Comparison of ENCODE assay signal across 30 cellular contexts in genomic region chr2:120167272-120167671, GRCh38.
"Had no signal": no experiment of that assay in that cellular context is flagged by ENCODE, and none has a peak within 500 bp of the region (broad histone marks: within the 10 kb centered on the region; RNA-seq: fewer than 3 reads in every experiment).

No MANE protein-coding gene starts in this region.

- H3K9me3 ChIP-seq: colonic mucosa, pancreas, prostate gland, thoracic aorta, vagina had no signal

- DNase-seq: activated B cell treated with CpG ODN at 0.5 μM for 24 hours; activated CD4-positive, alpha-beta T cell treated with anti-CD3 and anti-CD28 coated beads, Interleukin-2, amount 50 U/mL, for 1 hour; activated CD8-positive, alpha-beta T cell treated with anti-CD3 and anti-CD28 coated beads for 36 hours; activated gamma-delta T cell treated with Interleukin-2 at 50 U/mL for 16 hours; activated naive CD4-positive, alpha-beta T cell treated with anti-CD3 and anti-CD28 coated beads, Interleukin-2, amount 50 U/mL, for 16 hours; activated T-cell treated with anti-CD3 and anti-CD28 coated beads, Interleukin-2, amount 50 U/mL, for 4 hours; amniotic stem cell; colonic mucosa; dorsolateral prefrontal cortex; effector memory CD4-positive, alpha-beta T cell; foreskin fibroblast; islet precursor cell; midbrain; naive thymus-derived CD4-positive, alpha-beta T cell; nucleus accumbens; pancreas; retina; stimulated activated CD4-positive, alpha-beta T cell treated with anti-CD3 and anti-CD28 coated beads, Interleukin-12 subunit alpha, Interleukin-12 subunit beta, amount 100 ng/mL, for 4 hours; stimulated activated CD4-positive, alpha-beta T cell treated with anti-CD3 and anti-CD28 coated beads, Interleukin-4, amount 100 ng/mL, for 24 hours; T-helper 2 cell; trophoblast cell had no signal

- H3K4me3 Mint-ChIP-seq: activated B cell treated with CpG ODN at 0.5 μM for 24 hours; activated CD8-positive, alpha-beta T cell treated with anti-CD3 and anti-CD28 coated beads for 36 hours; activated T-cell treated with anti-CD3 and anti-CD28 coated beads, Interleukin-2, amount 50 U/mL, for 4 hours; activated T-helper 17 cell treated with anti-CD3 and anti-CD28 coated beads, Interleukin-2, amount 50 U/mL, for 72 hours; central memory CD8-positive, alpha-beta T cell; naive thymus-derived CD4-positive, alpha-beta T cell; stimulated activated effector memory CD8-positive, alpha-beta T cell treated with anti-CD3 and anti-CD28 coated beads, Interleukin-12 subunit alpha, Interleukin-12 subunit beta, amount 100 ng/mL, for 72 hours; stimulated activated naive CD8-positive, alpha-beta T cell treated with anti-CD3 and anti-CD28 coated beads, Interleukin-15, Interleukin-2, amounts not matched to agents 100 ng/mL and 50 ng/mL, for 24 hours had no signal

- H3K4me3 ChIP-seq: colonic mucosa, dorsolateral prefrontal cortex, pancreas, prostate gland, skin epidermis, thoracic aorta, vagina had no signal

- H3K27me3 Mint-ChIP-seq: activated B cell treated with CpG ODN at 0.5 μM for 24 hours; activated CD8-positive, alpha-beta T cell treated with anti-CD3 and anti-CD28 coated beads for 36 hours; activated T-helper 17 cell treated with anti-CD3 and anti-CD28 coated beads, Interleukin-2, amount 50 U/mL, for 72 hours; central memory CD8-positive, alpha-beta T cell; stimulated activated naive CD8-positive, alpha-beta T cell treated with anti-CD3 and anti-CD28 coated beads, Interleukin-15, Interleukin-2, amounts not matched to agents 100 ng/mL and 50 ng/mL, for 24 hours had no signal

- H3K9me3 Mint-ChIP-seq: activated CD8-positive, alpha-beta T cell treated with anti-CD3 and anti-CD28 coated beads for 36 hours; activated T-helper 17 cell treated with anti-CD3 and anti-CD28 coated beads, Interleukin-2, amount 50 U/mL, for 72 hours; central memory CD8-positive, alpha-beta T cell; stimulated activated effector memory CD8-positive, alpha-beta T cell treated with anti-CD3 and anti-CD28 coated beads, Interleukin-12 subunit alpha, Interleukin-12 subunit beta, amount 100 ng/mL, for 72 hours; stimulated activated naive CD8-positive, alpha-beta T cell treated with anti-CD3 and anti-CD28 coated beads, Interleukin-15, Interleukin-2, amounts not matched to agents 100 ng/mL and 50 ng/mL, for 24 hours had no signal

- H3K4me1 ChIP-seq: colonic mucosa, pancreas, prostate gland, vagina had no signal

- H3K36me3 Mint-ChIP-seq: stimulated activated effector memory CD8-positive, alpha-beta T cell treated with anti-CD3 and anti-CD28 coated beads, Interleukin-12 subunit alpha, Interleukin-12 subunit beta, amount 100 ng/mL, for 72 hours had no signal

- H3K27ac Mint-ChIP-seq: activated B cell treated with CpG ODN at 0.5 μM for 24 hours; activated CD8-positive, alpha-beta T cell treated with anti-CD3 and anti-CD28 coated beads for 36 hours; activated T-helper 17 cell treated with anti-CD3 and anti-CD28 coated beads, Interleukin-2, amount 50 U/mL, for 72 hours; naive thymus-derived CD4-positive, alpha-beta T cell; stimulated activated effector memory CD8-positive, alpha-beta T cell treated with anti-CD3 and anti-CD28 coated beads, Interleukin-12 subunit alpha, Interleukin-12 subunit beta, amount 100 ng/mL, for 72 hours; stimulated activated naive CD8-positive, alpha-beta T cell treated with anti-CD3 and anti-CD28 coated beads, Interleukin-15, Interleukin-2, amounts not matched to agents 100 ng/mL and 50 ng/mL, for 24 hours had no signal

- H3K36me3 ChIP-seq: colonic mucosa, prostate gland, thoracic aorta, vagina had no signal

- H3K4me1 Mint-ChIP-seq: activated B cell treated with CpG ODN at 0.5 μM for 24 hours; activated T-helper 17 cell treated with anti-CD3 and anti-CD28 coated beads, Interleukin-2, amount 50 U/mL, for 72 hours; central memory CD8-positive, alpha-beta T cell; naive thymus-derived CD4-positive, alpha-beta T cell; stimulated activated effector memory CD8-positive, alpha-beta T cell treated with anti-CD3 and anti-CD28 coated beads, Interleukin-12 subunit alpha, Interleukin-12 subunit beta, amount 100 ng/mL, for 72 hours had no signal

- H3K27me3 ChIP-seq: colonic mucosa, dorsolateral prefrontal cortex, pancreas, vagina had no signal

- H3K27ac ChIP-seq: colonic mucosa, dorsolateral prefrontal cortex, pancreas, prostate gland, skin epidermis, thoracic aorta, vagina had no signal

- ATAC-seq: activated CD8-positive, alpha-beta T cell treated with anti-CD3 and anti-CD28 coated beads for 36 hours; activated T-cell treated with anti-CD3 and anti-CD28 coated beads, Interleukin-2, amount 50 U/mL, for 4 hours; activated T-helper 17 cell treated with anti-CD3 and anti-CD28 coated beads, Interleukin-2, amount 50 U/mL, for 72 hours; naive thymus-derived CD4-positive, alpha-beta T cell; pancreas; sciatic nerve; stimulated activated effector memory CD8-positive, alpha-beta T cell treated with anti-CD3 and anti-CD28 coated beads, Interleukin-12 subunit alpha, Interleukin-12 subunit beta, amount 100 ng/mL, for 72 hours had no signal
